Comparison of ENCODE assay signal across 2 cellular contexts in genomic region chr7:32070406-32071360, GRCh38.
TF ChIP-seq lines count a peak whose summit lies in the region.

TSS of gene PDE1C (minus strand) at chr7:32070407.

TF ChIP-seq in WTC11, 78 proteins besides CTCF, POLR2A, EP300 and RAD21 (continued from another document):
- TF ChIP-seq AR (CRISPR knock-in tag; IDR thresholded peaks at IDR 0.05) (no peak), KAT7 (CRISPR knock-in tag; IDR thresholded peaks at IDR 0.05; ENCODE audit: borderline replicate concordance) (0 out of 2 replicates have a peak, but pooled peaks have one; percentile 41)

TF ChIP-seq in HepG2, 621 proteins besides CTCF, POLR2A, EP300 and RAD21 (continued from another document):
- no peak for TF ChIP-seq ZBTB46 (CRISPR knock-in tag; IDR thresholded peaks at IDR 0.05; ENCODE audit: borderline replicate concordance)
- TF ChIP-seq ZNF512B (CRISPR knock-in tag; IDR thresholded peaks at IDR 0.05; ENCODE audit: borderline replicate concordance), result no peak
- TF ChIP-seq ZNF724P (CRISPR knock-in tag; IDR thresholded peaks at IDR 0.05; ENCODE audit: borderline replicate concordance), result no peak
- TF ChIP-seq ZNF83 (CRISPR knock-in tag; IDR thresholded peaks at IDR 0.05; ENCODE audit: borderline replicate concordance), result no peak
- TF ChIP-seq KLF11 (CRISPR knock-in tag; IDR thresholded peaks at IDR 0.05), result no peak
- TF ChIP-seq WIZ (CRISPR knock-in tag; IDR thresholded peaks at IDR 0.05), result no peak
- no peak for TF ChIP-seq POGZ (CRISPR knock-in tag; IDR thresholded peaks at IDR 0.05)
TF ChIP-seq in HepG2: peak in this region for 0.
